8 cellular contexts compared by ENCODE assay signal in the genomic region with DNA sequence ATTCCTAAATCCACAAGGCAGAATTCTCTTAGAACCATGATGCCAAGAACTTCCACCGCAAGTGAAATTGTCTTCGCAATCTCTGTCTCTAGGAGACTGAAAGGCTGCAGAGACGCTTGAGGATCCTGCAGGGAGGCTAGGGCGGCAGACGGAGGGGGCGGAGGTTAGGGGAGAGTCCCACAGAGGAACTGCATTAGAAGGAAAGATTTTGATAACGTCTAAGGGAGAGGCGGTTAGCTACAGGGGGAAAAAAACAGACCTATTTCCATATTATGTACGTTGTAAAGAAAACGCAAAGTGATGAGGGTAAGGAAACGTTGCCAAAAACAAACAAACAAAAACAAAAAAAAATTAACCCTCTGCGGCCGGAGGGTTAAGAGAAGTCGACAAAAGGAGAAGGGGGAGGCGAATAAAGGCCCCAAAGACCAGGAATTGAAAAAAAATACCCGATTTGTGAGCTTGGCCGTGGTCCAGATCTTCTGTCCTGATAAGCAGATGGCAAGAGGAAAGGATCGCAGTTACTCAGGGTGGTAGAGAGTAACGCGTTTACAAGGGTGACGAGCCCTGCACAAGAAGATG. TPM values are rescaled to one million over a fixed set of nuclear protein-coding genes. Genes with fewer than 3 reads are reported as not detected.
A peak's percentile ranks its signal among the peaks of the same experiment; 100 is the strongest.
DNase-seq lines count a peak whose midpoint lies in the region; ATAC-seq lines count a peak whose summit lies in the region.

No MANE protein-coding gene starts in this region.

- DNase-seq in NCI-H82 (lab: John Stamatoyannopoulos, UW), result peak; percentile 83
- DNase-seq in NCI-H82 treated with DMSO at 0.1 percent for 48 hours (lab: John Stamatoyannopoulos, UW; ENCODE audit: unreplicated experiment), result no peak
- peak; percentile 78 for DNase-seq in NCI-H2029 (lab: John Stamatoyannopoulos, UW)
- peak; percentile 28 for DNase-seq in activated CD4-positive, alpha-beta T cell treated with anti-CD3 and anti-CD28 coated beads for 1 hour
- no peak for DNase-seq in left lobe of liver (ENCODE audit: low spot score)
- DNase-seq in stimulated activated CD4-positive, alpha-beta T cell treated with anti-CD3 and anti-CD28 coated beads, Interleukin-4, amount 100 ng/mL, for 24 hours, result peak; percentile 72

- ATAC-seq in HG02852 (IDR thresholded peaks at IDR 0.05; ENCODE audit: unreplicated experiment) (peak; percentile 23), left lobe of liver (peak; percentile 41)

- H3K27ac ChIP-seq in cingulate gyrus (ENCODE audit: low read depth, low read length), result peak overlapping the region; percentile 91

RNA-seq across cellular contexts. Expression of a gene that starts 0.5 kb away (rescaled TPM):
- 6.2 TPM for total RNA-seq in left lobe of liver

RNA-seq across cellular contexts. Expression of a gene that starts 0.8 kb away (rescaled TPM):
- 5.9 TPM for total RNA-seq in left lobe of liver

Comparison
In these comparisons a context has a peak if more than half of its experiments do, and no peak if none do; other contexts are left out.
1. DNase-seq: peak in NCI-H82 (single experiment), NCI-H2029 (single experiment), activated CD4-positive, alpha-beta T cell treated with anti-CD3 and anti-CD28 coated beads for 1 hour (single experiment) and stimulated activated CD4-positive, alpha-beta T cell treated with anti-CD3 and anti-CD28 coated beads, Interleukin-4, amount 100 ng/mL, for 24 hours (single experiment); none in NCI-H82 treated with DMSO at 0.1 percent for 48 hours (single experiment) and left lobe of liver (single experiment).